In the genomic region with DNA sequence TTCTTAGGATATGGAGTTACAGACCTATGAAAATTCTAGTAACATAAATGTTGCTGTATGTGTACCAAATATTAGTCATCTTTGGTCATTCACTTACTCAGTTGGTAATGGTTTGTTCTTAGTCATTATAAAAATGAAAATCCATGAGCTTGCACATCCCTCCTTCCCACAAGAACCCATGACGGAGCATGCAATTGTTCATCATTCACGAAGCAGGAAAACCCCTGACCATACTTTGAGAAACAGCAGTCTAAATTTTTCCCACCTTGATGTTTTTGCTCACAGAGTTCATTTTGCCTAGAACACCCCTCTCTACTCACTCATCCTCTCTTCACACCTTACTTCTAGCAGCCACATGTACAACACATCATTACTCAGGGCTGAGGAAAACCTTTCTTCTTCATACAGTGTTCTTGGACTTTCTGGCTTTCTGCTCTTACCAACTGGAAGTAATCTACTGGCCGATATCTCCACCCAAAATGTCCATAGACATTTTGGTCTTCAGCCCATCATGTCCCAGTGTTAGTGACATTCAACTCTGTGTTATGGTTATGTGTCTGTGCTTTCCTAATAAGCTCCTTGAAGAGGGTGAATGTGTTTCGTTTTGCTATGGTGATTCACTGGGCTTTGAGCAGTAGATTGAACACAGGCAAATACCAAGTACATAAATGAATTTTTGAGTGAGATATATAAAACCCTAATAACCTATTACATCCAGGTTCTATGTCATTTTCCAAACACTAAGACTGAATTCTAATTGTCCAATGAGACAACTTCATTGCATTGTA, we compare ENCODE assay signal across 1 cellular context.
TF ChIP-seq lines count a peak whose summit lies in the region.

No MANE protein-coding gene starts in this region.

TF ChIP-seq in SK-N-SH treated with all-trans-retinoic acid at 6 μM for 48 hours, 23 proteins besides CTCF, POLR2A, EP300 and RAD21 (continued from another document):
- TF ChIP-seq, protein P1, sequence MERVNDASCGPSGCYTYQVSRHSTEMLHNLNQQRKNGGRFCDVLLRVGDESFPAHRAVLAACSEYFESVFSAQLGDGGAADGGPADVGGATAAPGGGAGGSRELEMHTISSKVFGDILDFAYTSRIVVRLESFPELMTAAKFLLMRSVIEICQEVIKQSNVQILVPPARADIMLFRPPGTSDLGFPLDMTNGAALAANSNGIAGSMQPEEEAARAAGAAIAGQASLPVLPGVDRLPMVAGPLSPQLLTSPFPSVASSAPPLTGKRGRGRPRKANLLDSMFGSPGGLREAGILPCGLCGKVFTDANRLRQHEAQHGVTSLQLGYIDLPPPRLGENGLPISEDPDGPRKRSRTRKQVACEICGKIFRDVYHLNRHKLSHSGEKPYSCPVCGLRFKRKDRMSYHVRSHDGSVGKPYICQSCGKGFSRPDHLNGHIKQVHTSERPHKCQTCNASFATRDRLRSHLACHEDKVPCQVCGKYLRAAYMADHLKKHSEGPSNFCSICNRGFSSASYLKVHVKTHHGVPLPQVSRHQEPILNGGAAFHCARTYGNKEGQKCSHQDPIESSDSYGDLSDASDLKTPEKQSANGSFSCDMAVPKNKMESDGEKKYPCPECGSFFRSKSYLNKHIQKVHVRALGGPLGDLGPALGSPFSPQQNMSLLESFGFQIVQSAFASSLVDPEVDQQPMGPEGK (CRISPR knock-in tag; IDR thresholded peaks at IDR 0.05; ENCODE audit: borderline replicate concordance), result no peak
